ENCODE assay signal across 1 cellular context in genomic region chr12:8033153-8034044, GRCh38.
A peak's percentile ranks its signal among the peaks of the same experiment; 100 is the strongest.
TF ChIP-seq lines count a peak whose summit lies in the region.

No MANE protein-coding gene starts in this region.

TF ChIP-seq in GM12878, 131 proteins besides CTCF, POLR2A, EP300 and RAD21 (continued from another document and continues in another):
- TF ChIP-seq ZNF592 (IDR thresholded peaks at IDR 0.05) (no peak), YY1 (IDR thresholded peaks at IDR 0.05; ENCODE audit: low read depth, low read length) (no peak), MYB (IDR thresholded peaks at IDR 0.05; ENCODE audit: borderline replicate concordance, low read depth, low read length) (no peak), RELB (IDR thresholded peaks at IDR 0.05; ENCODE audit: low read depth) (peak; percentile 49; the same call in 1 of the 2 replicates), EGR1 (IDR thresholded peaks at IDR 0.05; ENCODE audit: borderline replicate concordance in 1 of 2, low read depth in 2 of 2, low read length in 2 of 2) (peak in 1 of 2 experiments; percentile 54; a peak in 1 of 3 replicates), E2F4 (IDR thresholded peaks at IDR 0.05; ENCODE audit: low read depth, low read length) (no peak), ZBTB4 (CRISPR knock-in tag; IDR thresholded peaks at IDR 0.05) (no peak), RBBP5 (conservative IDR thresholded peaks at IDR 0.05) (no peak), USF1 (IDR thresholded peaks at IDR 0.05; ENCODE audit: borderline replicate concordance, extremely low read length, insufficient read depth, low read depth, low read length) (no peak), EED (IDR thresholded peaks at IDR 0.05; ENCODE audit: low read depth) (peak; percentile 42), ATF3 (IDR thresholded peaks at IDR 0.05; ENCODE audit: borderline replicate concordance, extremely low read depth, low read depth, low read length) (no peak), JUND (IDR thresholded peaks at IDR 0.05; ENCODE audit: low read depth, low read length) (no peak), SUZ12 (IDR thresholded peaks at IDR 0.05; ENCODE audit: unreplicated experiment) (no peak), NR2C1 (IDR thresholded peaks at IDR 0.05) (no peak), NBN (IDR thresholded peaks at IDR 0.05) (peak; percentile 18; the same call in 1 of the 2 replicates), ATF2 (IDR thresholded peaks at IDR 0.05; ENCODE audit: low read length) (no peak), NFXL1 (IDR thresholded peaks at IDR 0.05; ENCODE audit: borderline replicate concordance) (no peak), IKZF2 (IDR thresholded peaks at IDR 0.05) (peak; percentile 64 to 67), PAX8 (IDR thresholded peaks at IDR 0.05) (no peak), BHLHE40 (IDR thresholded peaks at IDR 0.05; ENCODE audit: borderline replicate concordance in 1 of 2, low read depth in 2 of 2, low read length in 1 of 2) (0 out of 4 replicates have a peak, but pooled peaks of 1 of the 2 experiments have one; percentile 22), STAT1 (conservative IDR thresholded peaks at IDR 0.05) (no peak), MEF2A (IDR thresholded peaks at IDR 0.05; ENCODE audit: insufficient read depth, low read depth, low read length) (no peak), PML (IDR thresholded peaks at IDR 0.05; ENCODE audit: low read length) (no peak), STAT3 (IDR thresholded peaks at IDR 0.05; ENCODE audit: low read depth, low read length) (no peak), PBX3 (IDR thresholded peaks at IDR 0.05; ENCODE audit: insufficient replicate concordance, low read depth, low read length) (no peak), POU2F2 (IDR thresholded peaks at IDR 0.05; ENCODE audit: borderline replicate concordance, low read depth, low read length) (no peak), ZBTB11 (CRISPR knock-in tag; IDR thresholded peaks at IDR 0.05) (no peak), RB1 (IDR thresholded peaks at IDR 0.05; ENCODE audit: borderline replicate concordance) (no peak), POLR2AphosphoS2 (IDR thresholded peaks at IDR 0.05; ENCODE audit: low read depth, low read length) (no peak), MXI1 (IDR thresholded peaks at IDR 0.05; ENCODE audit: low read depth, low read length) (no peak), BCL11A (IDR thresholded peaks at IDR 0.05; ENCODE audit: low read depth, low read length) (no peak), IRF5 (IDR thresholded peaks at IDR 0.05; ENCODE audit: borderline replicate concordance) (no peak), E4F1 (IDR thresholded peaks at IDR 0.05; ENCODE audit: borderline replicate concordance, partially characterized antibody) (no peak)
